Comparison of ENCODE assay signal across 8 cellular contexts in genomic region chr2:27217173-27218121, GRCh38. TPM values are rescaled to one million over a fixed set of nuclear protein-coding genes. Genes with fewer than 3 reads are reported as not detected.
DNase-seq lines count a peak whose midpoint lies in the region; ATAC-seq and TF ChIP-seq lines count a peak whose summit lies in the region.

CAD (plus strand) TSS chr2:27217369; CDS start chr2:27217552, 183 bp downstream.

- peak within 1 kb of the TSS; percentile 75 for H3K4me3 ChIP-seq in kidney epithelial cell (ENCODE audit: low read depth, low read length)

- TF ChIP-seq CTCF in kidney epithelial cell (IDR thresholded peaks at IDR 0.05; ENCODE audit: insufficient read depth, low read length, poor library complexity, severe bottlenecking) = no peak

- no peaks in the 10 kb centered on the region for H3K27me3 ChIP-seq in kidney epithelial cell (ENCODE audit: control insufficient read depth, insufficient read depth, low read length)

- peaks cover 3% of the 10 kb centered on the region for H3K36me3 ChIP-seq in kidney epithelial cell (ENCODE audit: control insufficient read depth, insufficient read depth, low read length)

- DNase-seq in AG08395 (ENCODE audit: low spot score) (peak; percentile 90), NCI-H345 (lab: John Stamatoyannopoulos, UW) (peak; percentile 76), cerebellar cortex (ENCODE audit: low spot score) (peak; percentile 84), kidney epithelial cell (ENCODE audit: low read depth) (peak; percentile 44)
- DNase-seq in activated CD4-positive, CD25-positive, alpha-beta regulatory T cell treated with anti-CD3 and anti-CD28 coated beads, Interleukin-2, amount 50 U/mL, for 72 hours = peak; percentile 90
- DNase-seq in stimulated activated CD4-positive, alpha-beta T cell treated with anti-CD3 and anti-CD28 coated beads, Interleukin-15, amount 100 ng/mL, for 48 hours (ENCODE audit: low read depth in 2 of 2) = peak; percentile 83 to 87

- peak; percentile 74 for ATAC-seq in GM18909 (IDR thresholded peaks at IDR 0.05; ENCODE audit: poor library complexity, unreplicated experiment)
- ATAC-seq in HG03175 (IDR thresholded peaks at IDR 0.05; ENCODE audit: unreplicated experiment) = peak; percentile 72

RNA-seq across cellular contexts. Expression of gene CAD, which starts in this region (rescaled TPM):
- 60.0 and 63.5 TPM in 2 replicates for total RNA-seq in kidney epithelial cell

Comparison
In these comparisons a context has a peak if more than half of its experiments do, and no peak if none do; other contexts are left out.
1. Peak in every context shown above with its lines: DNase-seq, ATAC-seq and H3K4me3 ChIP-seq.